ENCODE assay signal across 23 cellular contexts in the genomic region with DNA sequence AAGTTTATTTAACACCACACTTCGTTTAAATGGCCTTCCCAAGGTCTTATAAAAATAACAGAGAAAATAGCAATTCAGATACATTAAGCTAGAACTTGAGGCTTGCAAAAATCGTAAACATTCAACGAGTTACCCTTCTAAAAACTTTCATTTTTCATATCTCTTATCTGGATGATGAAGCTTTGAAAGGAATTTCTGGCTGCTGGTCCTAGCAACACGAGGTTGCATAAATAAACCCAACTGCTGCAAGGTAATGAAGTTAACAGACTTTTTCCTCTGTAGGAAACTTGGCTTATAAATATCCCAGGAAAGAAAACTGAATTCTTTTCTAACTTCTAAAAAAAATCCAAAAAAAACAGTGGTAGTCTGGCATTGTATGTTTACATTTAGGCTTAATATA.
"Had no signal": no experiment of that assay in that cellular context is flagged by ENCODE, and none has a peak within 500 bp of the region (broad histone marks: within the 10 kb centered on the region; RNA-seq: fewer than 3 reads in every experiment).

No MANE protein-coding gene starts in this region.

- H3K36me3 ChIP-seq: breast epithelium, pancreas, tibial artery, uterus had no signal

- H3K27ac ChIP-seq: breast epithelium, epithelial cell of prostate, foreskin keratinocyte, pancreas, uterus, VCaP had no signal

- DNase-seq: activated CD4-positive, alpha-beta memory T cell treated with anti-CD3 and anti-CD28 coated beads, Interleukin-2, amount 10 ng/mL, durations not matched to agents 7 days and 5 days; activated CD4-positive, alpha-beta T cell treated with anti-CD3 and anti-CD28 coated beads, Interleukin-2, amount 10 ng/mL, durations not matched to agents 24 days and 14 days; activated gamma-delta T cell; activated naive CD4-positive, alpha-beta T cell treated with anti-CD3 and anti-CD28 coated beads, Interleukin-2, amount 50 U/mL, for 16 hours; activated naive CD8-positive, alpha-beta T cell treated with anti-CD3 and anti-CD28 coated beads, Interleukin-2, amount 50 U/mL, for 24 hours; aorta; cortex of kidney; endodermal cell; foreskin keratinocyte; immature natural killer cell; nephron progenitor cell; pancreas; right cardiac atrium; stimulated activated CD4-positive, alpha-beta T cell treated with anti-CD3 and anti-CD28 coated beads, Interleukin-12 subunit alpha, Interleukin-12 subunit beta, amount 100 ng/mL, for 4 hours; stimulated activated CD4-positive, alpha-beta T cell treated with anti-CD3 and anti-CD28 coated beads, Interleukin-4, amount 100 ng/mL, for 4 hours; substantia nigra; T-helper 2 cell; tibial artery; uterus had no signal

- H3K4me3 ChIP-seq: breast epithelium, pancreas, tibial artery, uterus had no signal

- H3K4me1 ChIP-seq: breast epithelium, foreskin keratinocyte, pancreas, uterus had no signal

- ATAC-seq: activated CD4-positive, CD25-positive, alpha-beta regulatory T cell treated with anti-CD3 and anti-CD28 coated beads, Interleukin-2, amount 50 U/mL, for 24 hours; activated naive CD8-positive, alpha-beta T cell treated with anti-CD3 and anti-CD28 coated beads, Interleukin-2, amount 50 U/mL, for 24 hours; foreskin keratinocyte; pancreas; right cardiac atrium had no signal

- H3K27me3 ChIP-seq: breast epithelium, foreskin keratinocyte, pancreas, tibial artery, uterus had no signal

- FAIRE-seq: pancreas had no signal

- H3K9me3 ChIP-seq: breast epithelium, pancreas, tibial artery, uterus had no signal
